24 cellular contexts compared by ENCODE assay signal in genomic region chr4:7773401-7774187, GRCh38.
DNase-seq lines count a peak whose midpoint lies in the region; ATAC-seq and TF ChIP-seq lines count a peak whose summit lies in the region.
"Had no signal": no experiment of that assay in that cellular context is flagged by ENCODE, and none has a peak within 500 bp of the region (broad histone marks: within the 10 kb centered on the region; RNA-seq: fewer than 3 reads in every experiment).

No MANE protein-coding gene starts in this region.

- no peak overlapping the region for H2BK120ac ChIP-seq in neuronal stem cell (ENCODE audit: low read depth, low read length)

- H3K4me3 ChIP-seq in CD4-positive, alpha-beta memory T cell (ENCODE audit: low read length in 2 of 2), result no peak overlapping the region
- H3K4me3 ChIP-seq in Peyer's patch (no peak overlapping the region), neuronal stem cell (ENCODE audit: low read length in 2 of 2) (no peak overlapping the region)
- H3K4me3 ChIP-seq: adrenal gland; BLaER1 treated with 17β-estradiol and CSF1 and Interleukin-3, amounts not matched to agents 10 nM and 100 nM; GM12878; skin epidermis had no signal

- H3K9me3 ChIP-seq in CD4-positive, alpha-beta memory T cell (ENCODE audit: control insufficient read depth in 1 of 2, low read length in 2 of 2), result no peaks in the 10 kb centered on the region
- H3K9me3 ChIP-seq in Peyer's patch (no peaks in the 10 kb centered on the region), neuronal stem cell (replicated peaks in 1 of 2; ENCODE audit: control insufficient read depth in 2 of 2, insufficient read depth in 1 of 2, low read depth in 1 of 2, low read length in 2 of 2) (no peaks in the 10 kb centered on the region)
- H3K9me3 ChIP-seq: adrenal gland; BLaER1 treated with 17β-estradiol and CSF1 and Interleukin-3, amounts not matched to agents 10 nM and 100 nM had no signal

- peaks cover 4% of the 10 kb centered on the region for H3K36me3 ChIP-seq in CD4-positive, alpha-beta memory T cell (ENCODE audit: insufficient read depth, low read length)
- H3K36me3 ChIP-seq in Peyer's patch (peaks cover 0 to 63% (median 0%) of the 10 kb centered on the region in 3 donors), neuronal stem cell (replicated peaks in 1 of 2; ENCODE audit: control insufficient read depth in 2 of 2, insufficient read depth in 2 of 2, low read length in 2 of 2) (peaks cover 15 to 38% of the 10 kb centered on the region in 2 donors)

- WGBS in neuronal stem cell (ENCODE audit: extremely low coverage in 2 of 2, insufficient read length in 2 of 2, insufficient replicate concordance in 1 of 2), 2 donors, result no CpG with 5 or more reads among the region's 24 CpGs

- H3K4me1 ChIP-seq in CD4-positive, alpha-beta memory T cell (ENCODE audit: insufficient read depth, low read length), result peaks cover 22% of the 10 kb centered on the region
- peaks cover 0 to 19% (median 0%) of the 10 kb centered on the region in 4 donors for H3K4me1 ChIP-seq in Peyer's patch
- H3K4me1 ChIP-seq in neuronal stem cell (ENCODE audit: control insufficient read depth in 2 of 2, insufficient read depth in 1 of 2, low read depth in 1 of 2, low read length in 2 of 2), result peaks cover 16 to 21% of the 10 kb centered on the region in 2 donors
- H3K4me1 ChIP-seq: adrenal gland, foreskin keratinocyte had no signal

- H3K27me3 ChIP-seq in CD4-positive, alpha-beta memory T cell (ENCODE audit: insufficient read depth, low read length), result no peaks in the 10 kb centered on the region
- H3K27me3 ChIP-seq in Peyer's patch (no peaks in the 10 kb centered on the region), neuronal stem cell (ENCODE audit: control insufficient read depth in 3 of 3, insufficient read depth in 3 of 3, low read depth in 1 of 3, low read length in 3 of 3) (no peaks in the 10 kb centered on the region)
- H3K27me3 ChIP-seq: adrenal gland, foreskin keratinocyte had no signal

- H3K4me1 Mint-ChIP-seq in CD4-positive, alpha-beta memory T cell, result peaks cover 22 to 61% (median 45%) of the 10 kb centered on the region in 4 donors
- H3K4me1 Mint-ChIP-seq in glutamatergic neuron (ENCODE audit: low read depth, unreplicated experiment), result peaks cover 60% of the 10 kb centered on the region

- POLR2A ChIA-PET in CD4-positive, alpha-beta memory T cell (lab: Charles Lee; ENCODE audit: partially characterized antibody), result no interaction called here

- no peaks in the 10 kb centered on the region for H3K9me3 Mint-ChIP-seq in CD4-positive, alpha-beta memory T cell
- peaks cover 84% of the 10 kb centered on the region for H3K9me3 Mint-ChIP-seq in glutamatergic neuron (ENCODE audit: unreplicated experiment)
- H3K9me3 Mint-ChIP-seq: activated CD4-positive, alpha-beta memory T cell treated with anti-CD3 and anti-CD28 coated beads, Interleukin-2, amount 10 ng/mL, durations not matched to agents 7 days and 5 days; brain; stimulated activated memory B cell treated with anti-CD40 and anti-IgM and Interleukin-4, amounts not matched to agents 10 μg/mL and 1 μg/mL and 100 μg/mL, for 72 hours had no signal

- peaks cover 3% of the 10 kb centered on the region for H3K79me1 ChIP-seq in neuronal stem cell (ENCODE audit: low read depth, low read length)

- peak overlapping the region; percentile 58 for H3K18ac ChIP-seq in neuronal stem cell (ENCODE audit: low read length)

- peak overlapping the region in 4 of 7 donors; percentile 15 to 59 (median 39) for H3K27ac Mint-ChIP-seq in CD4-positive, alpha-beta memory T cell
- H3K27ac Mint-ChIP-seq in glutamatergic neuron (ENCODE audit: unreplicated experiment), result peak overlapping the region; percentile 36
- H3K27ac Mint-ChIP-seq: activated CD4-positive, alpha-beta memory T cell treated with anti-CD3 and anti-CD28 coated beads, Interleukin-2, amount 10 ng/mL, durations not matched to agents 7 days and 5 days; stimulated activated memory B cell treated with anti-CD40 and anti-IgM and Interleukin-4, amounts not matched to agents 10 μg/mL and 1 μg/mL and 100 μg/mL, for 72 hours had no signal

- TF ChIP-seq CTCF in Peyer's patch (IDR thresholded peaks at IDR 0.05) (peak in 1 of 6 experiments; percentile 11), glutamatergic neuron (IDR thresholded peaks at IDR 0.05; ENCODE audit: partially characterized antibody, unreplicated experiment) (no peak)

- H2BK12ac ChIP-seq in neuronal stem cell (ENCODE audit: low read length), result no peak overlapping the region

- H3K4me2 ChIP-seq in neuronal stem cell (ENCODE audit: insufficient read depth, low read length, poor library complexity, severe bottlenecking), result no peak overlapping the region
- H3K4me2 ChIP-seq: BLaER1 treated with 17β-estradiol and CSF1 and Interleukin-3, amounts not matched to agents 10 nM and 100 nM had no signal

- intact Hi-C loops in CD4-positive, alpha-beta memory T cell (cut with micrococcal nuclease), result no loop called here

- no peak overlapping the region for H3K4me3 Mint-ChIP-seq in CD4-positive, alpha-beta memory T cell
- H3K4me3 Mint-ChIP-seq in glutamatergic neuron (ENCODE audit: unreplicated experiment), result no peak overlapping the region
- H3K4me3 Mint-ChIP-seq: activated CD4-positive, alpha-beta memory T cell treated with anti-CD3 and anti-CD28 coated beads, Interleukin-2, amount 10 ng/mL, durations not matched to agents 7 days and 5 days; stimulated activated memory B cell treated with anti-CD40 and anti-IgM and Interleukin-4, amounts not matched to agents 10 μg/mL and 1 μg/mL and 100 μg/mL, for 72 hours had no signal

- H3K23ac ChIP-seq in neuronal stem cell (ENCODE audit: low read depth, low read length, poor library complexity), result peak overlapping the region; percentile 48

- no peak overlapping the region for H4K91ac ChIP-seq in neuronal stem cell (ENCODE audit: low read depth, low read length, poor library complexity)

- H3K36me3 Mint-ChIP-seq in CD4-positive, alpha-beta memory T cell, result peaks cover 59 to 74% of the 10 kb centered on the region in 2 donors
- peaks cover 19% of the 10 kb centered on the region for H3K36me3 Mint-ChIP-seq in glutamatergic neuron (ENCODE audit: unreplicated experiment)
- H3K36me3 Mint-ChIP-seq: stimulated activated memory B cell treated with anti-CD40 and anti-IgM and Interleukin-4, amounts not matched to agents 10 μg/mL and 1 μg/mL and 100 μg/mL, for 72 hours had no signal

- no peak overlapping the region for H2AFZ ChIP-seq in neuronal stem cell (ENCODE audit: low read length)

- no peak overlapping the region for H3K14ac ChIP-seq in neuronal stem cell (ENCODE audit: low read length)

- H4K8ac ChIP-seq in neuronal stem cell (ENCODE audit: low read depth, low read length), result no peak overlapping the region

- H3K27me3 Mint-ChIP-seq in CD4-positive, alpha-beta memory T cell, result no peaks in the 10 kb centered on the region
- peaks cover 62% of the 10 kb centered on the region for H3K27me3 Mint-ChIP-seq in glutamatergic neuron (ENCODE audit: unreplicated experiment)
- H3K27me3 Mint-ChIP-seq: activated CD4-positive, alpha-beta memory T cell treated with anti-CD3 and anti-CD28 coated beads, Interleukin-2, amount 10 ng/mL, durations not matched to agents 7 days and 5 days had no signal

- H3K27ac ChIP-seq in CD4-positive, alpha-beta memory T cell (ENCODE audit: low read depth, low read length), result no peak overlapping the region
- H3K27ac ChIP-seq in Peyer's patch (peak overlapping the region in 3 of 4 donors; percentile 62 to 73 (median 62)), neuronal stem cell (replicated peaks; ENCODE audit: low read length) (no peak overlapping the region)
- H3K27ac ChIP-seq: adrenal gland; BLaER1 treated with 17β-estradiol and CSF1 and Interleukin-3, amounts not matched to agents 10 nM and 100 nM; foreskin keratinocyte; skin epidermis had no signal

- H3K9ac ChIP-seq in neuronal stem cell (ENCODE audit: low read depth, low read length, poor library complexity), result peak overlapping the region; percentile 26
- H3K9ac ChIP-seq: BLaER1 treated with 17β-estradiol and CSF1 and Interleukin-3, amounts not matched to agents 10 nM and 100 nM had no signal

- no peak overlapping the region for H2AK5ac ChIP-seq in neuronal stem cell (ENCODE audit: low read depth, low read length)

- DNase-seq in CD4-positive, alpha-beta memory T cell, result no peak
- peak in 2 of 3 donors; percentile 73 to 76 for DNase-seq in Peyer's patch
- no peak for DNase-seq in glutamatergic neuron
- DNase-seq in neuronal stem cell (ENCODE audit: low spot score), result no peak
- no peak for DNase-seq in NCI-H146 treated with DMSO at 0.1 percent for 48 hours (lab: John Stamatoyannopoulos, UW; ENCODE audit: unreplicated experiment)
- no peak for DNase-seq in HT-29 (ENCODE audit: low spot score)
- DNase-seq: ACHN; activated CD4-positive, alpha-beta memory T cell treated with anti-CD3 and anti-CD28 coated beads, Interleukin-2, amount 10 ng/mL, durations not matched to agents 7 days and 5 days; activated gamma-delta T cell; effector CD4-positive, alpha-beta T cell; foreskin keratinocyte; hypothalamus; NCI-H1105; NCI-H2029 treated with DMSO at 0.1 percent for 48 hours; SHP77 had no signal

- no peak for TF ChIP-seq POLR2A in Peyer's patch (IDR thresholded peaks at IDR 0.05)

- CTCF ChIA-PET in CD4-positive, alpha-beta memory T cell (lab: Charles Lee; ENCODE audit: partially characterized antibody), result interaction anchor here (1.2 kb wide), 1 partner anchor 28 kb away, joined by 4 read pairs; no protein-coding TSS in a partner anchor

- no peak overlapping the region for H2BK15ac ChIP-seq in neuronal stem cell (ENCODE audit: low read length)

- ATAC-seq in GM19455 (IDR thresholded peaks at IDR 0.05; ENCODE audit: unreplicated experiment) (no peak), HG02840 (IDR thresholded peaks at IDR 0.05; ENCODE audit: low FRiP score, unreplicated experiment) (no peak)
- ATAC-seq: foreskin keratinocyte; GM12878; HCT116; stimulated activated memory B cell treated with anti-CD40 and anti-IgM and Interleukin-4, amounts not matched to agents 10 μg/mL and 1 μg/mL and 100 μg/mL, for 72 hours had no signal

- no peak overlapping the region for H3K4ac ChIP-seq in neuronal stem cell (ENCODE audit: low read length)

- H2BK5ac ChIP-seq in neuronal stem cell (ENCODE audit: low read length), result no peak overlapping the region

Comparison
In these comparisons a context has a peak if more than half of its experiments do, and no peak if none do; other contexts are left out.
1. DNase-seq: peak in Peyer's patch (2 of 3); none in CD4-positive, alpha-beta memory T cell (0 of 5), glutamatergic neuron (single experiment), neuronal stem cell (single experiment), NCI-H146 treated with DMSO at 0.1 percent for 48 hours (single experiment) and HT-29 (single experiment).
2. H3K27ac ChIP-seq: peak in Peyer's patch (3 of 4); none in CD4-positive, alpha-beta memory T cell (single experiment) and neuronal stem cell (single experiment).